In the genomic region with DNA sequence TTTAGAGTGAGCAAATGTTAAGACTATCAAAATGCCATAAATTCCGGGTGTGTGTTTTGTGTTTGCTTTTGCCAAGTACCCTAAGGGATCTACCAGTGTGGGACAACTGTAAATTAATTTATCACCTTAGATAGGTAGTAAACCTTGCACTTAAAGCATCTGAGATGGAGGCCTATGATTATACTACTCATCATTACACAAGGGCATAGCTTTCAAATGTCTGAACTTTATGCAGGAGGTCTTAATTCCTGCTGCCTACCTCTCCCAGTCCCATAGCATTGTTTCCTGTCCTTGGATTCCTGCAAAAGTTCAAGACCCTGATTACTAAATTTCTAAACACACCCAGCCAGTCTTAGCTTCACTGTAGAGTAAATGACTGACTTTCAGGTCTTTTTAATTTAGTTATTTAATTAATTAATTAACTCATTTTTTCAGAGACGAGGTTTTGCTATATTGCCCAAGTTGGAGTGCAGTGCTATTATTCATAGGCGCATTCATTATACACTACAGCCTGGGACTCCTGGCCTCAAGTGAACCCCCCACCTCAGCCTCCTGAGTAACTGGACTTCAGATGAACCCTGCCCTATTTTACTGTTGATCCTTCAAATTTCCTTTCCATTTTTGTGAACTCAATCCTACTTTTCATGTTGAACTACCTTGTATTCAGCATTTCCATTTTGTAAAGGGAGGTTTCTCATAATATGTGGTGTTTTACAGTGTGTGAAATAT, we compare ENCODE assay signal across 20 cellular contexts. TPM values are rescaled to one million over a fixed set of nuclear protein-coding genes. Genes with fewer than 3 reads are reported as not detected.
DNase-seq lines count a peak whose midpoint lies in the region; ATAC-seq and TF ChIP-seq lines count a peak whose summit lies in the region.
"Had no signal": no experiment of that assay in that cellular context is flagged by ENCODE, and none has a peak within 500 bp of the region (broad histone marks: within the 10 kb centered on the region; RNA-seq: fewer than 3 reads in every experiment).

No MANE protein-coding gene starts in this region.

- no peak for TF ChIP-seq CTCF in GM23338 (conservative IDR thresholded peaks at IDR 0.05; ENCODE audit: low read depth in 2 of 2)
- no peak for TF ChIP-seq CTCF in PC-9 (conservative IDR thresholded peaks at IDR 0.05)

- ATAC-seq in GM23338: no peak
- ATAC-seq in GM19351 (IDR thresholded peaks at IDR 0.05; ENCODE audit: unreplicated experiment): no peak
- ATAC-seq in GM19023 (IDR thresholded peaks at IDR 0.05; ENCODE audit: unreplicated experiment): no peak
- ATAC-seq: GM12878 had no signal

- H3K9me3 Mint-ChIP-seq in GM23338: no peaks in the 10 kb centered on the region
- H3K9me3 Mint-ChIP-seq in activated CD4-positive, alpha-beta memory T cell treated with anti-CD3 and anti-CD28 coated beads, Interleukin-2, amount 10 ng/mL, durations not matched to agents 7 days and 5 days: no peaks in the 10 kb centered on the region
- H3K9me3 Mint-ChIP-seq: CD4-positive, alpha-beta T cell had no signal

- H3K4me3 ChIP-seq in GM23338: no peak overlapping the region
- H3K4me3 ChIP-seq in PC-9: no peak overlapping the region
- H3K4me3 ChIP-seq in mesendoderm (ENCODE audit: low read length): no peak overlapping the region
- H3K4me3 ChIP-seq: GM12878 had no signal

- no peaks in the 10 kb centered on the region for H3K27me3 Mint-ChIP-seq in GM23338 (ENCODE audit: insufficient read depth, low read depth, poor library complexity)
- no peaks in the 10 kb centered on the region for H3K27me3 Mint-ChIP-seq in activated CD4-positive, alpha-beta memory T cell treated with anti-CD3 and anti-CD28 coated beads, Interleukin-2, amount 10 ng/mL, durations not matched to agents 7 days and 5 days
- H3K27me3 Mint-ChIP-seq: CD4-positive, alpha-beta T cell had no signal

- H3K4me2 ChIP-seq in GM23338 (no peak overlapping the region), PC-9 (peak overlapping the region; percentile 34), mesendoderm (ENCODE audit: low read length) (no peak overlapping the region)
- H3K4me2 ChIP-seq: KMS-11 had no signal

- no peak overlapping the region for H3K23ac ChIP-seq in mesendoderm (ENCODE audit: low read length)

- peaks cover 6% of the 10 kb centered on the region; the same call in 1 of the 2 replicates for H3K9me3 ChIP-seq in PC-9 (ENCODE audit: insufficient read depth, low read depth)

- no peak overlapping the region for H2BK120ac ChIP-seq in mesendoderm (ENCODE audit: low read depth, low read length)

- H2BK15ac ChIP-seq in mesendoderm (replicated peaks; ENCODE audit: low read depth): no peak overlapping the region

- DNase-seq in GM23338 (ENCODE audit: low spot score) (no peak), PC-9 (peak; percentile 12 to 88), mesendoderm (peak; percentile 4), COLO829 (ENCODE audit: low spot score) (no peak)
- no peak for DNase-seq in activated CD4-positive, alpha-beta memory T cell treated with anti-CD3 and anti-CD28 coated beads, Interleukin-2, amount 10 ng/mL, durations not matched to agents 7 days and 5 days
- DNase-seq: AML-193; Calu3; CD4-positive, alpha-beta T cell; DMS53; DND-41; EL; HCEC 1CT had no signal

- no peak overlapping the region for H3K9ac ChIP-seq in mesendoderm (ENCODE audit: low read length)
- H3K9ac ChIP-seq: KMS-11 had no signal

- WGBS in mesendoderm (ENCODE audit: extremely low coverage, insufficient coverage, low lambda C conversion rate): no CpG with 5 or more reads among the region's 3 CpGs

- H3K27me3 ChIP-seq in GM23338 (ENCODE audit: insufficient read depth) (no peaks in the 10 kb centered on the region), PC-9 (ENCODE audit: insufficient read depth, low read depth) (no peaks in the 10 kb centered on the region), mesendoderm (ENCODE audit: insufficient read depth, low read length, poor library complexity) (no peaks in the 10 kb centered on the region)

- H2BK5ac ChIP-seq in mesendoderm (ENCODE audit: low read length): no peak overlapping the region

- H4K20me1 ChIP-seq in GM23338 (replicated peaks; ENCODE audit: insufficient read depth) (no peaks in the 10 kb centered on the region), PC-9 (ENCODE audit: insufficient read depth) (no peaks in the 10 kb centered on the region)

- peaks cover 7% of the 10 kb centered on the region; the same call in 2 of the 3 replicates for H3K4me1 Mint-ChIP-seq in GM23338
- no peaks in the 10 kb centered on the region for H3K4me1 Mint-ChIP-seq in activated CD4-positive, alpha-beta memory T cell treated with anti-CD3 and anti-CD28 coated beads, Interleukin-2, amount 10 ng/mL, durations not matched to agents 7 days and 5 days

- H3K36me3 Mint-ChIP-seq in GM23338 (ENCODE audit: low read depth): no peaks in the 10 kb centered on the region
- H3K36me3 Mint-ChIP-seq in activated CD4-positive, alpha-beta memory T cell treated with anti-CD3 and anti-CD28 coated beads, Interleukin-2, amount 10 ng/mL, durations not matched to agents 7 days and 5 days (ENCODE audit: low read depth): no peaks in the 10 kb centered on the region

- intact Hi-C loops in PC-9 (cut with micrococcal nuclease; ENCODE audit: unreplicated experiment): no loop called here

- H3K36me3 ChIP-seq in GM23338 (ENCODE audit: insufficient read depth): no peaks in the 10 kb centered on the region
- no peaks in the 10 kb centered on the region for H3K36me3 ChIP-seq in PC-9 (ENCODE audit: low read depth)
- no peaks in the 10 kb centered on the region for H3K36me3 ChIP-seq in mesendoderm (ENCODE audit: control insufficient read depth, insufficient read depth, low read length)

- H4K5ac ChIP-seq in mesendoderm (ENCODE audit: low read length): no peak overlapping the region

- H3K9me2 ChIP-seq in GM23338 (ENCODE audit: insufficient read depth) (no peaks in the 10 kb centered on the region), PC-9 (ENCODE audit: insufficient read depth) (no peaks in the 10 kb centered on the region)

- POLR2A ChIA-PET in PC-9 (lab: Charles Lee; ENCODE audit: unreplicated experiment): interaction anchor here (0.9 kb wide), 1 partner anchor 871 kb away, joined by 3 read pairs; no protein-coding TSS in a partner anchor
- POLR2A ChIA-PET in activated CD4-positive, alpha-beta memory T cell treated with anti-CD3 and anti-CD28 coated beads, Interleukin-2, amount 10 ng/mL, durations not matched to agents 7 days and 5 days (lab: Charles Lee): no interaction called here

- H2AK5ac ChIP-seq in mesendoderm (ENCODE audit: low read length): no peak overlapping the region

- H3K18ac ChIP-seq in mesendoderm (ENCODE audit: low read length): no peak overlapping the region

- H4K8ac ChIP-seq in mesendoderm (ENCODE audit: low read depth, low read length): no peak overlapping the region

- H3K27ac Mint-ChIP-seq in GM23338: 0 out of 2 replicates have a peak overlapping the region, but pooled peaks have one; percentile 35
- no peak overlapping the region for H3K27ac Mint-ChIP-seq in activated CD4-positive, alpha-beta memory T cell treated with anti-CD3 and anti-CD28 coated beads, Interleukin-2, amount 10 ng/mL, durations not matched to agents 7 days and 5 days
- H3K27ac Mint-ChIP-seq: CD4-positive, alpha-beta T cell had no signal

- no peak overlapping the region for H3K4ac ChIP-seq in mesendoderm (ENCODE audit: low read depth, low read length)

- no peaks in the 10 kb centered on the region for H3K79me1 ChIP-seq in mesendoderm (ENCODE audit: low read length)

- H2AFZ ChIP-seq in GM23338 (no peak overlapping the region), PC-9 (no peak overlapping the region)

- BruUV-seq in PC-9 (replicated peaks; lab: Mats Ljungman, UMichigan): no TSS peak

- H3K4me3 Mint-ChIP-seq in GM23338: no peak overlapping the region
- no peak overlapping the region for H3K4me3 Mint-ChIP-seq in activated CD4-positive, alpha-beta memory T cell treated with anti-CD3 and anti-CD28 coated beads, Interleukin-2, amount 10 ng/mL, durations not matched to agents 7 days and 5 days
- H3K4me3 Mint-ChIP-seq: CD4-positive, alpha-beta T cell had no signal

- H3K27ac ChIP-seq in GM23338 (ENCODE audit: low read depth) (no peak overlapping the region), PC-9 (peak overlapping the region; percentile 60), mesendoderm (ENCODE audit: low read depth, low read length) (no peak overlapping the region)
- H3K27ac ChIP-seq: C4-2B, HL-60, KMS-11 had no signal

- H3K79me2 ChIP-seq in GM23338 (replicated peaks; ENCODE audit: insufficient read depth) (no peaks in the 10 kb centered on the region), PC-9 (ENCODE audit: low read depth) (no peaks in the 10 kb centered on the region), mesendoderm (ENCODE audit: control insufficient read depth, insufficient read depth, low read length) (no peaks in the 10 kb centered on the region)

- H3F3A ChIP-seq in GM23338 (replicated peaks; ENCODE audit: low read depth) (no peaks in the 10 kb centered on the region), PC-9 (ENCODE audit: insufficient read depth, low read depth) (peaks cover 12% of the 10 kb centered on the region)

- CTCF ChIA-PET in PC-9 (lab: Charles Lee): no interaction called here
- CTCF ChIA-PET in activated CD4-positive, alpha-beta memory T cell treated with anti-CD3 and anti-CD28 coated beads, Interleukin-2, amount 10 ng/mL, durations not matched to agents 7 days and 5 days (lab: Charles Lee): no interaction called here

- no peak overlapping the region for H3K56ac ChIP-seq in mesendoderm (ENCODE audit: low read length)

- H3K4me1 ChIP-seq in GM23338 (ENCODE audit: insufficient read depth): peaks cover 4% of the 10 kb centered on the region; the same call in 1 of the 2 replicates
- H3K4me1 ChIP-seq in PC-9 (replicated peaks; ENCODE audit: insufficient read depth): peaks cover 40% of the 10 kb centered on the region
- H3K4me1 ChIP-seq in mesendoderm (ENCODE audit: control insufficient read depth, low read depth, low read length): peaks cover 2% of the 10 kb centered on the region

TF ChIP-seq in GM23338, 12 proteins besides CTCF, POLR2A, EP300 and RAD21 (continues in another document):
- no peak for TF ChIP-seq POLR2AphosphoS5 (IDR thresholded peaks at IDR 0.05; ENCODE audit: low read depth)
- no peak for TF ChIP-seq STAT1 (IDR thresholded peaks at IDR 0.05; ENCODE audit: unreplicated experiment)

RNA-seq across cellular contexts. Expression of gene THSD7A, which starts 47.0 kb away (rescaled TPM):
- total RNA-seq in GM23338 (2014; rRNA removed; shearing (Covaris generic)): 1.3 and 1.7 TPM in 2 replicates
- 1.1 and 2.1 TPM in 2 replicates for polyA plus RNA-seq in GM23338 (2016; fragmentation: Nextera tagmentation; extraction: Ambion mirVana)
- 1.6 and 4.0 TPM in 2 replicates for total RNA-seq in PC-9 (2021)
- polyA plus RNA-seq in mesendoderm (2013, experiment 1 of 2): 0.72 TPM
- polyA plus RNA-seq in mesendoderm (2013, experiment 2 of 2): 0.73 TPM
- total RNA-seq in activated CD4-positive, alpha-beta memory T cell treated with anti-CD3 and anti-CD28 coated beads, Interleukin-2, amount 10 ng/mL, durations not matched to agents 7 days and 5 days: not detected
- total RNA-seq: CD4-positive, alpha-beta T cell; G401; GM12878; HT1080 had no signal

Comparison
In these comparisons a context has a peak if more than half of its experiments do, and no peak if none do; other contexts are left out.
1. DNase-seq: peak in PC-9 (2 of 2) and mesendoderm (single experiment); none in GM23338 (single experiment), COLO829 (single experiment) and activated CD4-positive, alpha-beta memory T cell treated with anti-CD3 and anti-CD28 coated beads, Interleukin-2, amount 10 ng/mL, durations not matched to agents 7 days and 5 days (single experiment).